In the genomic region with DNA sequence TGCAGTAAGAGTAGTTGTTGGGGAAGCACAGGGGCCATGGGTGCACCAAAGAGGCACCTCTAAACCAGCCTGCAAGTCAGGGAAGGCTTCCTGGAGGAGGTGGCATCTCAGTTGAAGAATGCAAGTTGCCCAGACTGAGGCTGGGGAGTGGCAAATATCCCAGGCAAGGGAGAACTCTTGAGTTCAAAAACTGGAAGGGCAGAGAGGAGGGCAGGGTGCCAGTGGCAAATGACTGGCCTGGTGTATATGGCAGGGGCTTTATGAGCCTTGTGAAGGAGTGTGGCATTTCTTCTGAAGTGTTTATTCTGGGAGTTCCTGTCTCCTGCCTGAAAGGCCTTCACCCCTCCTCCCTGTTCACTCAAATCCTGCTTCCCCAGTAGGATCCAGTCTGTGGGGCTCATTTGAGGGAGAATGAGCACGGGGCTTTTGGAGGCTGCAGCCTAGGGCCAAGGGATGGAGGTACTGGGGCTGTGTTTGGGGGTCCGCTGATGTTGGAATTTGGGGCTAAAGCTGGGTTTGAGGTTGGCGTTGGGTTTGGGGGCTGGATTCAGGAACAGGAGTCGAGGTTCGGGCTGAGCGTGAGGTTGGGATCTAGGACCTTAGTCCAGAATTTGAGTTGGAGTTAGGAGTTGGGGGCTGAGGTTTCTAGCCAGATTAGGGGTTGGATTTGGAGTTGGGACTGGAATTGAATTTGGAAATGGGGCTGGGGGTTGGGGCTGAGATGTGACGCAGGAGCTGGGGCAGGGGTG, we compare ENCODE assay signal across 2 cellular contexts.
TF ChIP-seq lines count a peak whose summit lies in the region.

A gene (plus strand): TSS at position 357 of the 749 bp plus-strand sequence. CDS start 2,740 bp downstream, outside the sequence.

TF ChIP-seq in GM12878, 131 proteins besides CTCF, POLR2A, EP300 and RAD21:
- TF ChIP-seq NFYA (IDR thresholded peaks at IDR 0.05; ENCODE audit: borderline replicate concordance, low read depth, low read length) (no peak), KLF5 (IDR thresholded peaks at IDR 0.05; ENCODE audit: partially characterized antibody) (no peak), ETV6 (conservative IDR thresholded peaks at IDR 0.05 in 1 of 2, IDR thresholded peaks at IDR 0.05 in 1 of 2; ENCODE audit: borderline replicate concordance in 1 of 2, low read depth in 1 of 2) (no peak), ZNF274 (IDR thresholded peaks at IDR 0.05; ENCODE audit: insufficient read depth, insufficient read length) (no peak), PAX8 (IDR thresholded peaks at IDR 0.05) (no peak), CEBPB (IDR thresholded peaks at IDR 0.05; ENCODE audit: borderline replicate concordance in 1 of 2, low read depth in 2 of 2, low read length in 2 of 2) (no peak), HCFC1 (IDR thresholded peaks at IDR 0.05; ENCODE audit: low read length) (no peak), ZNF217 (IDR thresholded peaks at IDR 0.05) (no peak), SMARCA5 (IDR thresholded peaks at IDR 0.05) (no peak), BCL11A (IDR thresholded peaks at IDR 0.05; ENCODE audit: low read depth, low read length) (no peak), NR2C1 (IDR thresholded peaks at IDR 0.05) (no peak), MEF2A (IDR thresholded peaks at IDR 0.05; ENCODE audit: insufficient read depth, low read depth, low read length) (no peak), ZNF24 (IDR thresholded peaks at IDR 0.05) (no peak)
- TF ChIP-seq, protein P1, sequence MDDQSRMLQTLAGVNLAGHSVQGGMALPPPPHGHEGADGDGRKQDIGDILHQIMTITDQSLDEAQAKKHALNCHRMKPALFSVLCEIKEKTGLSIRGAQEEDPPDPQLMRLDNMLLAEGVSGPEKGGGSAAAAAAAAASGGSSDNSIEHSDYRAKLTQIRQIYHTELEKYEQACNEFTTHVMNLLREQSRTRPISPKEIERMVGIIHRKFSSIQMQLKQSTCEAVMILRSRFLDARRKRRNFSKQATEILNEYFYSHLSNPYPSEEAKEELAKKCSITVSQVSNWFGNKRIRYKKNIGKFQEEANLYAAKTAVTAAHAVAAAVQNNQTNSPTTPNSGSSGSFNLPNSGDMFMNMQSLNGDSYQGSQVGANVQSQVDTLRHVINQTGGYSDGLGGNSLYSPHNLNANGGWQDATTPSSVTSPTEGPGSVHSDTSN (IDR thresholded peaks at IDR 0.05; ENCODE audit: insufficient replicate concordance, low read depth, low read length), result no peak
- TF ChIP-seq, protein P2, sequence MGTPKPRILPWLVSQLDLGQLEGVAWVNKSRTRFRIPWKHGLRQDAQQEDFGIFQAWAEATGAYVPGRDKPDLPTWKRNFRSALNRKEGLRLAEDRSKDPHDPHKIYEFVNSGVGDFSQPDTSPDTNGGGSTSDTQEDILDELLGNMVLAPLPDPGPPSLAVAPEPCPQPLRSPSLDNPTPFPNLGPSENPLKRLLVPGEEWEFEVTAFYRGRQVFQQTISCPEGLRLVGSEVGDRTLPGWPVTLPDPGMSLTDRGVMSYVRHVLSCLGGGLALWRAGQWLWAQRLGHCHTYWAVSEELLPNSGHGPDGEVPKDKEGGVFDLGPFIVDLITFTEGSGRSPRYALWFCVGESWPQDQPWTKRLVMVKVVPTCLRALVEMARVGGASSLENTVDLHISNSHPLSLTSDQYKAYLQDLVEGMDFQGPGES (IDR thresholded peaks at IDR 0.05), result no peak
TF ChIP-seq in GM12878: peak in this region for 0.

TF ChIP-seq in HepG2, 621 proteins besides CTCF, POLR2A, EP300 and RAD21:
- TF ChIP-seq ZFP36 (IDR thresholded peaks at IDR 0.05; ENCODE audit: borderline replicate concordance, low read depth, low read length, partially characterized antibody), result peak; percentile 46
- no peak for TF ChIP-seq TBX2 (CRISPR knock-in tag; IDR thresholded peaks at IDR 0.05; ENCODE audit: borderline replicate concordance)
TF ChIP-seq in HepG2: peak in this region for 1.
